In the genomic region with DNA sequence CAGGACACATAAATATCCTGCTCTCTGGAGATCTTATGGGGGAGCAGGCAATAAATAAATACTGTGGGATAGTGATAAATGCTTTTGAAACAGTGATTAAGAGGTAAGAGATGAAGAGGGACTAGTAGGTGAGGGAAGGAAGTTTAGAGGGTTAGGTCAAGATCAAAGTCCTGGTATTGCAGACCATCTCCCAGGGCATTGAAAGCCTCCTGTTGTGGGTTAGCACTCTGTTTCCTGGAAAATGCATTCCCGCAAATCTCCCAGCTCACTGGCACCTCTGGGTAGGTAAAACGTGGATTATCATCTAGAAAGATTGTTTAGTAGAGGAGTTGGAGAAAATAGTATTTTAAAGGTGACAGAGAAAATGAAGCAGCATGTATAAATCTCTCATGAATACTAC, we compare ENCODE assay signal across 9 cellular contexts. TPM values are rescaled to one million over a fixed set of nuclear protein-coding genes. Genes with fewer than 3 reads are reported as not detected.
DNase-seq lines count a peak whose midpoint lies in the region; TF ChIP-seq lines count a peak whose summit lies in the region.
"Had no signal": no experiment of that assay in that cellular context is flagged by ENCODE, and none has a peak within 500 bp of the region (broad histone marks: within the 10 kb centered on the region; RNA-seq: fewer than 3 reads in every experiment).

No MANE protein-coding gene starts in this region.

- H3K27me3 Mint-ChIP-seq in neural progenitor cell (ENCODE audit: insufficient read depth, low read depth) = peaks cover 3% of the 10 kb centered on the region

- H3K4me3 Mint-ChIP-seq in neural progenitor cell = peak overlapping the region; percentile 98
- H3K4me3 Mint-ChIP-seq: dendritic cell treated with granulocyte-macrophage colony-stimulating factor and Interleukin-4, amounts not matched to agents 40 ng/mL and 50 ng/mL, for 4 days had no signal

- no peaks in the 10 kb centered on the region for H3K9me2 ChIP-seq in OCI-LY1 (ENCODE audit: low read depth, low read length)

- no peaks in the 10 kb centered on the region for H3K36me3 ChIP-seq in GM06990 (ENCODE audit: control insufficient read depth, insufficient read depth, low read length)
- 0 out of 2 replicates have a peak, but pooled peaks cover 5% of the 10 kb centered on the region for H3K36me3 ChIP-seq in OCI-LY1 (ENCODE audit: insufficient read depth, low read length)
- H3K36me3 ChIP-seq in neural progenitor cell = no peaks in the 10 kb centered on the region

- no peak for TF ChIP-seq CTCF in GM06990 (IDR thresholded peaks at IDR 0.05; ENCODE audit: insufficient read depth, low read length, poor library complexity, severe bottlenecking)
- TF ChIP-seq CTCF in OCI-LY1 (IDR thresholded peaks at IDR 0.05; ENCODE audit: low read length) = no peak
- TF ChIP-seq CTCF in dorsolateral prefrontal cortex (IDR thresholded peaks at IDR 0.05 in 54 of 56, conservative IDR thresholded peaks at IDR 0.05 in 2 of 56; ENCODE audit: low read depth in 1 of 56, partially characterized antibody in 56 of 56) = no peak
- no peak for TF ChIP-seq CTCF in neural progenitor cell (IDR thresholded peaks at IDR 0.05)

- H3K79me2 ChIP-seq in OCI-LY1 (ENCODE audit: insufficient read depth, low read length) (peaks cover 52% of the 10 kb centered on the region), neural progenitor cell (ENCODE audit: low read depth) (peaks cover 58% of the 10 kb centered on the region)

- H3K9ac ChIP-seq in OCI-LY1 (ENCODE audit: low read length) = peak overlapping the region; percentile 83
- H3K9ac ChIP-seq in neural progenitor cell = no peak overlapping the region

- H2AFZ ChIP-seq in OCI-LY1 (ENCODE audit: low read length) (no peak overlapping the region), neural progenitor cell (replicated peaks) (no peak overlapping the region)

- H3K27ac Mint-ChIP-seq in neural progenitor cell = no peak overlapping the region
- H3K27ac Mint-ChIP-seq: dendritic cell treated with granulocyte-macrophage colony-stimulating factor and Interleukin-4, amounts not matched to agents 40 ng/mL and 50 ng/mL, for 4 days had no signal

- DNase-seq in GM06990 (ENCODE audit: extremely low read depth, insufficient read length) = no peak
- DNase-seq in dorsolateral prefrontal cortex = no peak
- DNase-seq in neural progenitor cell (ENCODE audit: low spot score) = no peak
- no peak for DNase-seq in GM19238 (ENCODE audit: insufficient read length, low spot score)
- DNase-seq in NCI-H1105 treated with DMSO at 0.1 percent for 48 hours (lab: John Stamatoyannopoulos, UW) = no peak
- no peak for DNase-seq in NCI-H2227 (lab: John Stamatoyannopoulos, UW; ENCODE audit: unreplicated experiment)
- no peak for DNase-seq in AML-193 (lab: John Stamatoyannopoulos, UW)

- H3K27ac ChIP-seq in OCI-LY1 (ENCODE audit: low read depth, low read length, poor library complexity, severe bottlenecking) (peak overlapping the region; percentile 97), dorsolateral prefrontal cortex (peak overlapping the region in 1 of 59 donors; percentile 88), neural progenitor cell (no peak overlapping the region)

- peaks cover 4% of the 10 kb centered on the region for H3K36me3 Mint-ChIP-seq in neural progenitor cell

- H3K4me2 ChIP-seq in OCI-LY1 (ENCODE audit: low read length) = peak overlapping the region; percentile 68
- H3K4me2 ChIP-seq in neural progenitor cell = peak overlapping the region; percentile 85

- intact Hi-C loops in dorsolateral prefrontal cortex (cut with DNase I) = loop anchor here in 1 of 2 donors (2.0 to 10.0 kb wide), 2 partner anchors 83 to 185 kb away; a partner anchor contains a TSS

- H3K4me1 Mint-ChIP-seq in neural progenitor cell = peaks cover 26% of the 10 kb centered on the region

- H3K9me3 Mint-ChIP-seq in neural progenitor cell = no peaks in the 10 kb centered on the region
- H3K9me3 Mint-ChIP-seq: dendritic cell treated with granulocyte-macrophage colony-stimulating factor and Interleukin-4, amounts not matched to agents 40 ng/mL and 50 ng/mL, for 4 days had no signal

- H3K4me3 ChIP-seq in GM06990 (replicated peaks; ENCODE audit: low read depth, low read length) (peak overlapping the region; percentile 69), OCI-LY1 (ENCODE audit: low read depth, low read length, poor library complexity, severe bottlenecking) (peak overlapping the region; percentile 87), dorsolateral prefrontal cortex (peak overlapping the region in 46 of 59 donors; percentile 9 to 87 (median 77)), neural progenitor cell (peak overlapping the region; percentile 90)

- H4K20me1 ChIP-seq in OCI-LY1 (ENCODE audit: insufficient read depth, low read length) = no peaks in the 10 kb centered on the region
- peaks cover 22% of the 10 kb centered on the region for H4K20me1 ChIP-seq in neural progenitor cell (ENCODE audit: low read depth)

- H3F3A ChIP-seq in OCI-LY1 (ENCODE audit: insufficient read depth, low read length) = peaks cover 11% of the 10 kb centered on the region
- H3F3A ChIP-seq in neural progenitor cell (ENCODE audit: low read depth) = peaks cover 15% of the 10 kb centered on the region

- peaks cover 61% of the 10 kb centered on the region for H3K4me1 ChIP-seq in OCI-LY1 (ENCODE audit: insufficient read depth, low read length, severe bottlenecking)
- H3K4me1 ChIP-seq in neural progenitor cell = peaks cover 12% of the 10 kb centered on the region

- H3K9me3 ChIP-seq in OCI-LY1 (ENCODE audit: low read length) (no peaks in the 10 kb centered on the region), neural progenitor cell (ENCODE audit: low read depth) (no peaks in the 10 kb centered on the region)

- no peaks in the 10 kb centered on the region for H3K27me3 ChIP-seq in GM06990 (replicated peaks; ENCODE audit: control insufficient read depth, insufficient read depth, low read length)
- H3K27me3 ChIP-seq in OCI-LY1 (ENCODE audit: insufficient read depth, low read length) = no peaks in the 10 kb centered on the region
- H3K27me3 ChIP-seq in dorsolateral prefrontal cortex = no peaks in the 10 kb centered on the region
- H3K27me3 ChIP-seq in neural progenitor cell = peaks cover 15% of the 10 kb centered on the region

RNA-seq across cellular contexts. Expression of a gene that starts 2.2 kb away (rescaled TPM):
- total RNA-seq in dorsolateral prefrontal cortex = 10 to 100 TPM; 14.6 to 37.3 (median 24.4) TPM
- total RNA-seq in neural progenitor cell (ENCODE audit: low replicate concordance) = 39.2 and 50.8 TPM in 2 replicates

RNA-seq across cellular contexts. Expression of a gene that starts 7.8 kb away (rescaled TPM):
- total RNA-seq in dorsolateral prefrontal cortex (10 to 100 TPM; 16.8 to 37.2 (median 26.7) TPM), neural progenitor cell (ENCODE audit: low replicate concordance) (45.6 and 78.6 TPM in 2 replicates)
